ENCODE assay signal across 8 cellular contexts in the genomic region with DNA sequence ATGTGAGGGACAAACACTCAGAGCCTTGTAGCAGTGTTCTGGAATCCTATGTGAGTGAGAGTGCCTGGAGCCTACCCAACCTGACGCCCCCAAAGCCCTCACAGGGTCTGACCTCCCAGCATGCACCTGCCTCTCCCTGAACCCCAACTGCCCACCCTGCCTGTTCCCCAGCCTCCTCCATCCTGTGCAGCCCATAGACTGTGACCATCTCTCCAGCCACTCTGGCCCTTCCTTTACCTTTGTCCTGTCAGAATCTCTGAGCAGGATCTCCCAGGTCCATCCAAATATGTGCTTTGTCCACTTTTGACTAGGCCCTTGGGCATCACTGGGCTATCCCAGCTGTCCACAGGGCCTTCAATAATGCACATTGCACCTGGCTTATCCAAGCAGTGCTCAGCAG.
DNase-seq lines count a peak whose midpoint lies in the region; ATAC-seq and TF ChIP-seq lines count a peak whose summit lies in the region.
"Not testable (repeated sequence)": the region's sequence is repeated elsewhere in the genome, so short reads cannot be mapped to it uniquely, and the experiment has no call there.

No MANE protein-coding gene starts in this region.

- not testable (repeated sequence) for H3K23me2 ChIP-seq in H9 (ENCODE audit: insufficient read length, low read depth, low read length, poor library complexity, severe bottlenecking)

- peaks cover 13% of the 10 kb centered on the region for H3K9me3 ChIP-seq in H9 (ENCODE audit: control insufficient read depth, low read depth, low read length)
- H3K9me3 ChIP-seq in colonic mucosa; esophagus muscularis mucosa; hepatocyte (ENCODE audit: low read depth); psoas muscle; upper lobe of right lung: not testable (repeated sequence)

- H2BK120ac ChIP-seq in H9 (ENCODE audit: low read depth, low read length, poor library complexity, severe bottlenecking): not testable (repeated sequence)

- not testable (repeated sequence) for H2BK5ac ChIP-seq in H9 (ENCODE audit: insufficient read length, low read length)

- H3K14ac ChIP-seq in H9 (ENCODE audit: insufficient read depth, low read length): not testable (repeated sequence)

- H3T11ph ChIP-seq in H9 (ENCODE audit: low read length): not testable (repeated sequence)

- not testable (repeated sequence) for H3K27ac ChIP-seq in H9 (ENCODE audit: insufficient read length, low read depth, low read length); colonic mucosa; esophagus muscularis mucosa (replicated peaks in 1 of 4); hepatocyte; psoas muscle; upper lobe of right lung

- H3K4ac ChIP-seq in H9 (ENCODE audit: low read depth, low read length): not testable (repeated sequence)

- H2AFZ ChIP-seq in H9 (ENCODE audit: low read length); hepatocyte: not testable (repeated sequence)

- H3K79me1 ChIP-seq in H9 (ENCODE audit: insufficient read depth, low read depth, low read length, poor library complexity, severe bottlenecking): not testable (repeated sequence)

- H3K56ac ChIP-seq in H9 (ENCODE audit: insufficient read length, low read depth, low read length): not testable (repeated sequence)

- H3K36me3 ChIP-seq in colonic mucosa; esophagus muscularis mucosa; hepatocyte (replicated peaks; ENCODE audit: insufficient read depth, low read depth); psoas muscle (ENCODE audit: insufficient read depth in 1 of 2, low read depth in 1 of 2); upper lobe of right lung: not testable (repeated sequence)

- not testable (repeated sequence) for H2BK12ac ChIP-seq in H9 (ENCODE audit: insufficient read length, low read depth, low read length)

- H4K20me1 ChIP-seq in H9 (ENCODE audit: control insufficient read depth, insufficient read depth, insufficient read length); hepatocyte (ENCODE audit: insufficient read depth, poor library complexity, severe bottlenecking): not testable (repeated sequence)

- not testable (repeated sequence) for H2BK20ac ChIP-seq in H9 (ENCODE audit: low read depth, low read length, poor library complexity, severe bottlenecking)

- TF ChIP-seq CTCF in H9 (conservative IDR thresholded peaks at IDR 0.05); colonic mucosa (IDR thresholded peaks at IDR 0.05); esophagus muscularis mucosa (IDR thresholded peaks at IDR 0.05); hepatocyte (IDR thresholded peaks at IDR 0.05; ENCODE audit: poor library complexity); neural crest cell (conservative IDR thresholded peaks at IDR 0.05); psoas muscle (IDR thresholded peaks at IDR 0.05); upper lobe of right lung (IDR thresholded peaks at IDR 0.05): not testable (repeated sequence)

- not testable (repeated sequence) for H3K4me3 ChIP-seq in colonic mucosa, esophagus muscularis mucosa, hepatocyte, psoas muscle, upper lobe of right lung

- DNase-seq in H9: peak; percentile 4
- DNase-seq in activated naive CD4-positive, alpha-beta T cell treated with anti-CD3 and anti-CD28 coated beads, Interleukin-2, amount 10 ng/mL, durations not matched to agents 7 days and 5 days: peak; percentile 14
- DNase-seq in colonic mucosa: peak; percentile 14
- DNase-seq in esophagus muscularis mucosa (ENCODE audit: extremely low spot score): peak; percentile 26
- peak; percentile 1 for DNase-seq in hepatocyte (ENCODE audit: low spot score)
- DNase-seq in neural crest cell (ENCODE audit: low read depth, low spot score): peak; percentile 1
- peak; percentile 1 to 19 for DNase-seq in psoas muscle
- peak; percentile 62 for DNase-seq in upper lobe of right lung

- not testable (repeated sequence) for ATAC-seq in psoas muscle, upper lobe of right lung

- H3K9me2 ChIP-seq in hepatocyte (replicated peaks; ENCODE audit: insufficient read depth): not testable (repeated sequence)

- intact Hi-C loops in colonic mucosa (cut with DNase I); esophagus muscularis mucosa (cut with DNase I); psoas muscle (cut with DNase I); upper lobe of right lung (cut with DNase I): not testable (repeated sequence)

- not testable (repeated sequence) for H3K27me3 ChIP-seq in H9 (ENCODE audit: insufficient read depth, low read length); colonic mucosa; esophagus muscularis mucosa; hepatocyte; psoas muscle (ENCODE audit: insufficient read depth in 3 of 3, low read length in 2 of 3); upper lobe of right lung

- H3K79me2 ChIP-seq in H9 (ENCODE audit: insufficient read depth, low read length); hepatocyte: not testable (repeated sequence)

- WGBS in H9 (ENCODE audit: extremely low coverage, insufficient read length, low lambda C conversion rate): no CpG with 5 or more reads among the region's 1 CpG
- 50% methylated on average over 1 of the region's 1 CpG for WGBS in esophagus muscularis mucosa
- 46% methylated on average over 1 of the region's 1 CpG for WGBS in hepatocyte (ENCODE audit: low lambda C conversion rate, missing lambda C conversion rate)
- no CpG with 5 or more reads among the region's 1 CpG for WGBS in psoas muscle, 3 donors

- H4K5ac ChIP-seq in H9 (ENCODE audit: insufficient read length, low read depth, low read length): not testable (repeated sequence)

- TF ChIP-seq EP300 in esophagus muscularis mucosa (IDR thresholded peaks at IDR 0.05): not testable (repeated sequence)

- H3K4me1 ChIP-seq in H9 (ENCODE audit: insufficient read depth, low read length); colonic mucosa; esophagus muscularis mucosa; hepatocyte (ENCODE audit: insufficient read depth); psoas muscle; upper lobe of right lung: not testable (repeated sequence)

- H3K4me3 Mint-ChIP-seq in H9; activated naive CD4-positive, alpha-beta T cell treated with anti-CD3 and anti-CD28 coated beads, Interleukin-2, amount 10 ng/mL, durations not matched to agents 7 days and 5 days; neural crest cell: not testable (repeated sequence)

- not testable (repeated sequence) for H3K9ac ChIP-seq in H9 (ENCODE audit: extremely low read depth, insufficient read length, low read length); colonic mucosa (ENCODE audit: low read depth in 2 of 2, low read length in 2 of 2)

- not testable (repeated sequence) for H4K91ac ChIP-seq in H9 (ENCODE audit: insufficient read length, low read depth, low read length)

- H2AK5ac ChIP-seq in H9 (ENCODE audit: insufficient read length, low read length): not testable (repeated sequence)

- not testable (repeated sequence) for H3K36me3 Mint-ChIP-seq in H9 (ENCODE audit: insufficient read depth in 1 of 3, low read depth in 3 of 3); activated naive CD4-positive, alpha-beta T cell treated with anti-CD3 and anti-CD28 coated beads, Interleukin-2, amount 10 ng/mL, durations not matched to agents 7 days and 5 days; neural crest cell (ENCODE audit: low read depth)

- H3K9me3 Mint-ChIP-seq in H9: peaks cover 18 to 22% of the 10 kb centered on the region in 2 experiments
- H3K9me3 Mint-ChIP-seq in activated naive CD4-positive, alpha-beta T cell treated with anti-CD3 and anti-CD28 coated beads, Interleukin-2, amount 10 ng/mL, durations not matched to agents 7 days and 5 days; neural crest cell: not testable (repeated sequence)

- not testable (repeated sequence) for H3K4me1 Mint-ChIP-seq in H9; activated naive CD4-positive, alpha-beta T cell treated with anti-CD3 and anti-CD28 coated beads, Interleukin-2, amount 10 ng/mL, durations not matched to agents 7 days and 5 days; neural crest cell

- H3K18ac ChIP-seq in H9 (ENCODE audit: insufficient read length, low read depth, low read length): not testable (repeated sequence)

- CTCF ChIA-PET in activated naive CD4-positive, alpha-beta T cell treated with anti-CD3 and anti-CD28 coated beads, Interleukin-2, amount 10 ng/mL, durations not matched to agents 7 days and 5 days (lab: Charles Lee): not testable (repeated sequence)

- H3K23ac ChIP-seq in H9 (ENCODE audit: insufficient read length, low read depth, low read length): not testable (repeated sequence)

- not testable (repeated sequence) for H2BK15ac ChIP-seq in H9 (ENCODE audit: low read depth, low read length)

- not testable (repeated sequence) for TF ChIP-seq POLR2A in esophagus muscularis mucosa (IDR thresholded peaks at IDR 0.05; ENCODE audit: low read depth)

- H3K27ac Mint-ChIP-seq in H9; activated naive CD4-positive, alpha-beta T cell treated with anti-CD3 and anti-CD28 coated beads, Interleukin-2, amount 10 ng/mL, durations not matched to agents 7 days and 5 days; neural crest cell (ENCODE audit: unreplicated experiment): not testable (repeated sequence)

- not testable (repeated sequence) for H3K4me2 ChIP-seq in H9 (ENCODE audit: insufficient read depth, insufficient read length, low read length); hepatocyte

- not testable (repeated sequence) for H3K27me3 Mint-ChIP-seq in H9 (ENCODE audit: low read depth); activated naive CD4-positive, alpha-beta T cell treated with anti-CD3 and anti-CD28 coated beads, Interleukin-2, amount 10 ng/mL, durations not matched to agents 7 days and 5 days; neural crest cell (ENCODE audit: low read depth)

- H4K8ac ChIP-seq in H9 (replicated peaks; ENCODE audit: insufficient read length, low read depth, low read length): not testable (repeated sequence)

Comparison
In these comparisons a context has a peak if more than half of its experiments do, and no peak if none do; other contexts are left out.
1. DNase-seq: peak in every context shown above with its lines; median percentile 62 in upper lobe of right lung; 26 in esophagus muscularis mucosa; 14 in activated naive CD4-positive, alpha-beta T cell treated with anti-CD3 and anti-CD28 coated beads, Interleukin-2, amount 10 ng/mL, durations not matched to agents 7 days and 5 days; 14 in colonic mucosa; 10 in psoas muscle; 4 in H9; 1 in hepatocyte; 1 in neural crest cell.